21 cellular contexts compared by ENCODE assay signal in the genomic region with DNA sequence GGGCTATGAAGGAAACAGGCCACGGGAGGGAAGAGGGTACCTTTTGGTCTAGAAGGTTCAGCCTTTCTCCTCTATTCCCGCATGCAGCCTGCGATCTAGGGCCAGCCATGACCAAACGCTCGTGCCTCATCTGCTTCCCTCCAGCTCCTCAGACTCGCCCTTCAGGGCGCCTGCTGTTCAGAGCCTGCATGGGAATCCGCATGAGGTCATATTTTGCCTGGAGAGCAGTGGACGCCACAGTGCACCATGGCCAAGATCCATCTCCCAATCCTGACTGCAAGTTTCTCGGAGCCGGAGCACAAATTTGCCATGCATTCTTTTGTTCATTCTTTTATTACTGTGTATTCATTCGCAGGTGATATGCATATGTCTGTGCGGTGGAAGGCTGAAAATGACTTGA.
DNase-seq lines count a peak whose midpoint lies in the region; TF ChIP-seq lines count a peak whose summit lies in the region.
"Had no signal": no experiment of that assay in that cellular context is flagged by ENCODE, and none has a peak within 500 bp of the region (broad histone marks: within the 10 kb centered on the region; RNA-seq: fewer than 3 reads in every experiment).

No MANE protein-coding gene starts in this region.

- TF ChIP-seq POLR2A in esophagus muscularis mucosa (IDR thresholded peaks at IDR 0.05; ENCODE audit: low read depth): no peak

- H3K9me3 ChIP-seq in esophagus muscularis mucosa (no peaks in the 10 kb centered on the region), skeletal muscle tissue (ENCODE audit: control insufficient read depth in 3 of 3, low read length in 3 of 3) (peaks cover 0 to 4% (median 0%) of the 10 kb centered on the region in 3 donors)
- H3K9me3 ChIP-seq: A549, BE2C, HAP-1 had no signal

- TF ChIP-seq EP300 in esophagus muscularis mucosa (IDR thresholded peaks at IDR 0.05): no peak

- H3K9ac ChIP-seq in skeletal muscle tissue (ENCODE audit: low read depth in 1 of 3, low read length in 3 of 3): peak overlapping the region in 2 of 3 donors; percentile 34 to 66
- H3K9ac ChIP-seq: GM23248 had no signal

- DNase-seq in EL: peak; percentile 24
- DNase-seq in esophagus muscularis mucosa (ENCODE audit: extremely low spot score): peak; percentile 53
- DNase-seq in myocyte (ENCODE audit: low read depth): peak; percentile 42
- no peak for DNase-seq in activated gamma-delta T cell treated with Interleukin-2 at 50 U/mL for 16 hours
- DNase-seq in NCI-H1930 (lab: John Stamatoyannopoulos, UW): no peak
- DNase-seq in activated CD4-positive, CD25-positive, alpha-beta regulatory T cell (lab: John Stamatoyannopoulos, UW): no peak
- DNase-seq: BE2C; CD4-positive, CD25-positive, alpha-beta regulatory T cell; COR-L47; DND-41; GM23248; Kasumi-1; NCI-H1694; NCI-H2081 treated with DMSO at 0.1 percent for 48 hours; NCI-H2171 treated with DMSO at 0.1 percent for 48 hours; NCI-H446; NCI-H526; SHP77 had no signal

- 73% methylated on average over 13 of the region's 13 CpGs for WGBS in esophagus muscularis mucosa

- peaks cover 0 to 8% (median 0%) of the 10 kb centered on the region in 4 donors for H3K4me1 ChIP-seq in esophagus muscularis mucosa
- peaks cover 9 to 19% (median 11%) of the 10 kb centered on the region in 3 donors for H3K4me1 ChIP-seq in skeletal muscle tissue (ENCODE audit: control insufficient read depth in 3 of 3, insufficient read depth in 3 of 3, low read length in 3 of 3)
- H3K4me1 ChIP-seq: A549, BE2C, HAP-1 had no signal

- TF ChIP-seq CTCF in esophagus muscularis mucosa (IDR thresholded peaks at IDR 0.05): no peak

- intact Hi-C loops in esophagus muscularis mucosa (cut with DNase I): no loop called here

- H3K4me3 ChIP-seq in esophagus muscularis mucosa (no peak overlapping the region), skeletal muscle tissue (ENCODE audit: low read length in 3 of 3) (peak overlapping the region in 2 of 3 donors; percentile 55 to 60)
- H3K4me3 ChIP-seq: A549, GM23248, HAP-1 had no signal

- H3K27me3 ChIP-seq in esophagus muscularis mucosa (no peaks in the 10 kb centered on the region), skeletal muscle tissue (ENCODE audit: control insufficient read depth in 3 of 3, insufficient read depth in 3 of 3, low read length in 3 of 3) (no peaks in the 10 kb centered on the region)
- H3K27me3 ChIP-seq: BE2C had no signal

- no peak overlapping the region for H3K27ac ChIP-seq in esophagus muscularis mucosa (replicated peaks in 1 of 4)
- no peak overlapping the region for H3K27ac ChIP-seq in skeletal muscle tissue (ENCODE audit: low read depth, low read length)
- H3K27ac ChIP-seq: A549, GM23248 had no signal

- H3K36me3 ChIP-seq in esophagus muscularis mucosa (no peaks in the 10 kb centered on the region), skeletal muscle tissue (ENCODE audit: control insufficient read depth in 3 of 3, insufficient read depth in 3 of 3, low read length in 3 of 3) (no peaks in the 10 kb centered on the region)
- H3K36me3 ChIP-seq: BE2C, HAP-1 had no signal

Comparison
In these comparisons a context has a peak if more than half of its experiments do, and no peak if none do; other contexts are left out.
1. DNase-seq: peak in EL (single experiment), esophagus muscularis mucosa (single experiment) and myocyte (single experiment); none in activated gamma-delta T cell treated with Interleukin-2 at 50 U/mL for 16 hours (single experiment), NCI-H1930 (0 of 2) and activated CD4-positive, CD25-positive, alpha-beta regulatory T cell (0 of 4).
2. H3K4me3 ChIP-seq: peak in skeletal muscle tissue (2 of 3); none in esophagus muscularis mucosa (0 of 4).